In the genomic region with DNA sequence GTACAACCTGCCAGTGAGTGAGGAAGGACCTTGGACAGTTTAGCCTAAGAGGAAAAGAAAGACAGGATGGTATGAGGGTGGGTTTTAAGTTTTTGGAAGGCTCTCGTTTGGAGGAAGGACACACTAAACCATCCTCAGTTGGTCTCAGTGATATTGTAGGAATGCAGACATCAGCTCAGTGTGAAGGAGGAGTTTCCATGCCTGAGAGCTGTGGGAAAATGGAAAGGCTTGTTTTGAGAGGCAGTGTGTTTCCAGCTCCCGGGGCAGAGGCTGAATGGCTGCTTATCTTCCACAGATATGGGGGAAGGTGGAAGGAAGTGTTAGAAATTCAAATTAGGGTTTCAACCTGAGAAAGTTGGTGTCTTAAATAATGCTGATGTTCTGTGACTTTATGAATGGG, we compare ENCODE assay signal across 23 cellular contexts.
DNase-seq lines count a peak whose midpoint lies in the region; ATAC-seq and TF ChIP-seq lines count a peak whose summit lies in the region.
"Had no signal": no experiment of that assay in that cellular context is flagged by ENCODE, and none has a peak within 500 bp of the region (broad histone marks: within the 10 kb centered on the region; RNA-seq: fewer than 3 reads in every experiment).

No MANE protein-coding gene starts in this region.

- no peaks in the 10 kb centered on the region for H3K27me3 Mint-ChIP-seq in WTC11 (ENCODE audit: low read depth)
- peaks cover 6% of the 10 kb centered on the region for H3K27me3 Mint-ChIP-seq in activated T-helper 17 cell treated with anti-CD3 and anti-CD28 coated beads, Interleukin-2, amount 50 U/mL, for 72 hours

- CTCF ChIA-PET in WTC11 (lab: Charles Lee): interaction anchor here (1.1 to 5.5 kb wide), 4 partner anchors 24 to 161 kb away, joined by 5 to 81 read pairs (median 6); no protein-coding TSS in a partner anchor

- H3K9ac ChIP-seq in mesendoderm (ENCODE audit: low read length): peak overlapping the region; percentile 18

- no peak for DNase-seq in WTC11 (ENCODE audit: low spot score)
- peak; percentile 47 for DNase-seq in choroid plexus epithelial cell (ENCODE audit: low read depth)
- DNase-seq in mesendoderm: peak; percentile 93
- DNase-seq in stomach: no peak
- DNase-seq in activated CD4-positive, CD25-positive, alpha-beta regulatory T cell treated with anti-CD3 and anti-CD28 coated beads, Interleukin-2, amount 50 U/mL, for 72 hours: no peak
- DNase-seq: activated naive CD4-positive, alpha-beta T cell treated with anti-CD3 and anti-CD28 coated beads, Interleukin-2, amount 50 U/mL, for 16 hours; activated T-cell treated with anti-CD3 and anti-CD28 coated beads, Interleukin-2, amount 50 U/mL, for 4 hours; anterior cingulate cortex; CD4-positive, CD25-positive, alpha-beta regulatory T cell; effector memory CD4-positive, alpha-beta T cell; GDM1; KG1; midbrain; NCI-H187 treated with DMSO at 0.1 percent for 48 hours; NCI-H345; psoas muscle; SHP77; stimulated activated CD4-positive, alpha-beta T cell treated with anti-CD3 and anti-CD28 coated beads, Interleukin-2, amount 100 ng/mL, for 24 hours had no signal

- ATAC-seq in WTC11 (no peak), GM21737 (IDR thresholded peaks at IDR 0.05; ENCODE audit: unreplicated experiment) (no peak)
- ATAC-seq in activated T-helper 17 cell treated with anti-CD3 and anti-CD28 coated beads, Interleukin-2, amount 50 U/mL, for 72 hours (replicated peaks): no peak
- ATAC-seq: activated T-cell treated with anti-CD3 and anti-CD28 coated beads, Interleukin-2, amount 50 U/mL, for 4 hours; psoas muscle had no signal

- H4K8ac ChIP-seq in mesendoderm (ENCODE audit: low read depth, low read length): no peak overlapping the region

- no peak overlapping the region for H3K4me3 Mint-ChIP-seq in WTC11
- no peak overlapping the region for H3K4me3 Mint-ChIP-seq in activated T-helper 17 cell treated with anti-CD3 and anti-CD28 coated beads, Interleukin-2, amount 50 U/mL, for 72 hours
- H3K4me3 Mint-ChIP-seq: activated T-cell treated with anti-CD3 and anti-CD28 coated beads, Interleukin-2, amount 50 U/mL, for 4 hours; CD4-positive, CD25-positive, alpha-beta regulatory T cell; stimulated activated effector memory CD8-positive, alpha-beta T cell treated with anti-CD3 and anti-CD28 coated beads, Interleukin-12 subunit alpha, Interleukin-12 subunit beta, amount 100 ng/mL, for 72 hours had no signal

- POLR2A ChIA-PET in WTC11 (lab: Charles Lee): no interaction called here

- intact Hi-C loops in stomach (cut with DNase I; ENCODE audit: low total_unique reads): no loop called here

- H4K5ac ChIP-seq in mesendoderm (ENCODE audit: low read length): no peak overlapping the region

- no peak overlapping the region for H3K23ac ChIP-seq in mesendoderm (ENCODE audit: low read length)

- no peaks in the 10 kb centered on the region for H3K9me3 Mint-ChIP-seq in WTC11
- H3K9me3 Mint-ChIP-seq in activated T-helper 17 cell treated with anti-CD3 and anti-CD28 coated beads, Interleukin-2, amount 50 U/mL, for 72 hours: no peaks in the 10 kb centered on the region
- H3K9me3 Mint-ChIP-seq: activated T-cell treated with anti-CD3 and anti-CD28 coated beads, Interleukin-2, amount 50 U/mL, for 4 hours; CD4-positive, CD25-positive, alpha-beta regulatory T cell; stimulated activated effector memory CD8-positive, alpha-beta T cell treated with anti-CD3 and anti-CD28 coated beads, Interleukin-12 subunit alpha, Interleukin-12 subunit beta, amount 100 ng/mL, for 72 hours had no signal

- H3K27me3 ChIP-seq in mesendoderm (ENCODE audit: insufficient read depth, low read length, poor library complexity) (no peaks in the 10 kb centered on the region), stomach (no peaks in the 10 kb centered on the region)

- H3K36me3 Mint-ChIP-seq in WTC11: peaks cover 3% of the 10 kb centered on the region; the same call in 1 of the 2 replicates
- H3K36me3 Mint-ChIP-seq in activated T-helper 17 cell treated with anti-CD3 and anti-CD28 coated beads, Interleukin-2, amount 50 U/mL, for 72 hours (ENCODE audit: low read depth): no peaks in the 10 kb centered on the region
- H3K36me3 Mint-ChIP-seq: CD4-positive, CD25-positive, alpha-beta regulatory T cell; stimulated activated effector memory CD8-positive, alpha-beta T cell treated with anti-CD3 and anti-CD28 coated beads, Interleukin-12 subunit alpha, Interleukin-12 subunit beta, amount 100 ng/mL, for 72 hours had no signal

- H2AK5ac ChIP-seq in mesendoderm (ENCODE audit: low read length): peak overlapping the region; percentile 84

- peaks cover 2% of the 10 kb centered on the region for H3K79me1 ChIP-seq in mesendoderm (ENCODE audit: low read length)

- TF ChIP-seq EP300 in stomach (IDR thresholded peaks at IDR 0.05): no peak

- H3K56ac ChIP-seq in mesendoderm (ENCODE audit: low read length): peak overlapping the region; percentile 80

- no CpG with 5 or more reads among the region's 2 CpGs for WGBS in mesendoderm (ENCODE audit: extremely low coverage, insufficient coverage, low lambda C conversion rate)
- WGBS in stomach, 5 donors: 15 to 35% (median 22%) methylated on average over 2 of the region's 2 CpGs

- peak overlapping the region; percentile 99 for H2BK5ac ChIP-seq in mesendoderm (ENCODE audit: low read length)

- H2BK120ac ChIP-seq in mesendoderm (ENCODE audit: low read depth, low read length): no peak overlapping the region

- H3K4me1 Mint-ChIP-seq in WTC11: peaks cover 44% of the 10 kb centered on the region
- H3K4me1 Mint-ChIP-seq in activated T-helper 17 cell treated with anti-CD3 and anti-CD28 coated beads, Interleukin-2, amount 50 U/mL, for 72 hours: peaks cover 3% of the 10 kb centered on the region
- H3K4me1 Mint-ChIP-seq: CD4-positive, CD25-positive, alpha-beta regulatory T cell; stimulated activated effector memory CD8-positive, alpha-beta T cell treated with anti-CD3 and anti-CD28 coated beads, Interleukin-12 subunit alpha, Interleukin-12 subunit beta, amount 100 ng/mL, for 72 hours had no signal

- H3K36me3 ChIP-seq in mesendoderm (ENCODE audit: control insufficient read depth, insufficient read depth, low read length) (no peaks in the 10 kb centered on the region), stomach (no peaks in the 10 kb centered on the region)
- H3K36me3 ChIP-seq: HAP-1 had no signal

- no peaks in the 10 kb centered on the region for H3K79me2 ChIP-seq in mesendoderm (ENCODE audit: control insufficient read depth, insufficient read depth, low read length)

- H3K27ac ChIP-seq in mesendoderm (ENCODE audit: low read depth, low read length): peak overlapping the region; percentile 89
- H3K27ac ChIP-seq in stomach: peak overlapping the region; percentile 20 to 93 (median 66)
- H3K27ac ChIP-seq: psoas muscle had no signal

- TF ChIP-seq CTCF in WTC11 (IDR thresholded peaks at IDR 0.05) (no peak), choroid plexus epithelial cell (conservative IDR thresholded peaks at IDR 0.05; ENCODE audit: low read depth, low read length) (no peak), stomach (IDR thresholded peaks at IDR 0.05) (no peak)

- H3K4me2 ChIP-seq in mesendoderm (ENCODE audit: low read length): peak overlapping the region; percentile 10

- H3K27ac Mint-ChIP-seq in WTC11: peak overlapping the region; percentile 66
- H3K27ac Mint-ChIP-seq in activated T-helper 17 cell treated with anti-CD3 and anti-CD28 coated beads, Interleukin-2, amount 50 U/mL, for 72 hours: no peak overlapping the region
- H3K27ac Mint-ChIP-seq: CD4-positive, CD25-positive, alpha-beta regulatory T cell; stimulated activated effector memory CD8-positive, alpha-beta T cell treated with anti-CD3 and anti-CD28 coated beads, Interleukin-12 subunit alpha, Interleukin-12 subunit beta, amount 100 ng/mL, for 72 hours had no signal

- H3K4me3 ChIP-seq in choroid plexus epithelial cell (ENCODE audit: low read depth, low read length) (no peak overlapping the region), mesendoderm (ENCODE audit: low read length) (no peak overlapping the region), stomach (no peak overlapping the region)
- H3K4me3 ChIP-seq: HAP-1, psoas muscle, skin epidermis had no signal

- no peak overlapping the region for H2BK15ac ChIP-seq in mesendoderm (replicated peaks; ENCODE audit: low read depth)

- no peaks in the 10 kb centered on the region for H3K9me3 ChIP-seq in stomach
- H3K9me3 ChIP-seq: HAP-1, psoas muscle had no signal

- H3K4me1 ChIP-seq in mesendoderm (ENCODE audit: control insufficient read depth, low read depth, low read length): peaks cover 30% of the 10 kb centered on the region
- H3K4me1 ChIP-seq in stomach: peaks cover 42 to 78% (median 55%) of the 10 kb centered on the region in 4 donors
- H3K4me1 ChIP-seq: HAP-1, psoas muscle had no signal

- H3K4ac ChIP-seq in mesendoderm (ENCODE audit: low read depth, low read length): peak overlapping the region; percentile 26

- no peak for TF ChIP-seq POLR2A in stomach (IDR thresholded peaks at IDR 0.05)

- peak overlapping the region; percentile 25 for H3K18ac ChIP-seq in mesendoderm (ENCODE audit: low read length)

TF ChIP-seq in WTC11, 78 proteins besides CTCF, POLR2A, EP300 and RAD21 (continues in another document):
- TF ChIP-seq RELA (CRISPR knock-in tag; IDR thresholded peaks at IDR 0.05; ENCODE audit: borderline replicate concordance) (no peak), SP1 (CRISPR knock-in tag; conservative IDR thresholded peaks at IDR 0.05) (no peak), ZNF317 (CRISPR knock-in tag; IDR thresholded peaks at IDR 0.05; ENCODE audit: borderline replicate concordance, low read depth) (no peak), GRHL2 (CRISPR knock-in tag; IDR thresholded peaks at IDR 0.05; ENCODE audit: insufficient replicate concordance, severe bottlenecking) (no peak), ETV6 (CRISPR knock-in tag; IDR thresholded peaks at IDR 0.05) (no peak), CREB1 (CRISPR knock-in tag; IDR thresholded peaks at IDR 0.05) (no peak), TEAD1 (CRISPR knock-in tag; IDR thresholded peaks at IDR 0.05) (no peak), ZNF671 (CRISPR knock-in tag; IDR thresholded peaks at IDR 0.05) (no peak), PRRX2 (CRISPR knock-in tag; IDR thresholded peaks at IDR 0.05) (no peak), GTF2I (CRISPR knock-in tag; conservative IDR thresholded peaks at IDR 0.05) (no peak)

Comparison
In these comparisons a context has a peak if more than half of its experiments do, and no peak if none do; other contexts are left out.
1. DNase-seq: peak in choroid plexus epithelial cell (single experiment) and mesendoderm (single experiment); none in WTC11 (single experiment), stomach (single experiment) and activated CD4-positive, CD25-positive, alpha-beta regulatory T cell treated with anti-CD3 and anti-CD28 coated beads, Interleukin-2, amount 50 U/mL, for 72 hours (single experiment).